In the genomic region with DNA sequence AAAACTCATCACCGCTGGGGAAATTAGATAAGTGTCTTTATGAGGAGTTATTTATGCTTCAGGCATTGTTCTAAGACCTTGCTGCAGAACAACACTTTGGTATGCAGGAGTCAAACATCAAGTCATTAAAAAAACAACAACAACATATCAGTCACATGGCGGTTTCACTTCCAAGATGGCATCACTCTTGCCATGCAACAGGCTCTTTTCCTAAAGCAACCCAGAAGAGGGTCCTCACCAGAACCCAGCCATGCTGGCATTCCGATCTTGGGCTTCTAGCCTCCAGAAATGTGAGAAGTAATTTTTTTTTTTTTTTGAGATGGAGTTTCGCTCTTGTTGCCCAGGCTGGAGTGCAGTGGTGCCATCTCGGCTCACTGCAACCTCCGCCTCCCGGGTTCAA, we compare ENCODE assay signal across 1 cellular context.
A peak's percentile ranks its signal among the peaks of the same experiment; 100 is the strongest.
TF ChIP-seq lines count a peak whose summit lies in the region.

No MANE protein-coding gene starts in this region.

TF ChIP-seq in K562, 482 proteins besides CTCF, POLR2A, EP300 and RAD21 (continued from another document):
- TF ChIP-seq, protein P1, sequence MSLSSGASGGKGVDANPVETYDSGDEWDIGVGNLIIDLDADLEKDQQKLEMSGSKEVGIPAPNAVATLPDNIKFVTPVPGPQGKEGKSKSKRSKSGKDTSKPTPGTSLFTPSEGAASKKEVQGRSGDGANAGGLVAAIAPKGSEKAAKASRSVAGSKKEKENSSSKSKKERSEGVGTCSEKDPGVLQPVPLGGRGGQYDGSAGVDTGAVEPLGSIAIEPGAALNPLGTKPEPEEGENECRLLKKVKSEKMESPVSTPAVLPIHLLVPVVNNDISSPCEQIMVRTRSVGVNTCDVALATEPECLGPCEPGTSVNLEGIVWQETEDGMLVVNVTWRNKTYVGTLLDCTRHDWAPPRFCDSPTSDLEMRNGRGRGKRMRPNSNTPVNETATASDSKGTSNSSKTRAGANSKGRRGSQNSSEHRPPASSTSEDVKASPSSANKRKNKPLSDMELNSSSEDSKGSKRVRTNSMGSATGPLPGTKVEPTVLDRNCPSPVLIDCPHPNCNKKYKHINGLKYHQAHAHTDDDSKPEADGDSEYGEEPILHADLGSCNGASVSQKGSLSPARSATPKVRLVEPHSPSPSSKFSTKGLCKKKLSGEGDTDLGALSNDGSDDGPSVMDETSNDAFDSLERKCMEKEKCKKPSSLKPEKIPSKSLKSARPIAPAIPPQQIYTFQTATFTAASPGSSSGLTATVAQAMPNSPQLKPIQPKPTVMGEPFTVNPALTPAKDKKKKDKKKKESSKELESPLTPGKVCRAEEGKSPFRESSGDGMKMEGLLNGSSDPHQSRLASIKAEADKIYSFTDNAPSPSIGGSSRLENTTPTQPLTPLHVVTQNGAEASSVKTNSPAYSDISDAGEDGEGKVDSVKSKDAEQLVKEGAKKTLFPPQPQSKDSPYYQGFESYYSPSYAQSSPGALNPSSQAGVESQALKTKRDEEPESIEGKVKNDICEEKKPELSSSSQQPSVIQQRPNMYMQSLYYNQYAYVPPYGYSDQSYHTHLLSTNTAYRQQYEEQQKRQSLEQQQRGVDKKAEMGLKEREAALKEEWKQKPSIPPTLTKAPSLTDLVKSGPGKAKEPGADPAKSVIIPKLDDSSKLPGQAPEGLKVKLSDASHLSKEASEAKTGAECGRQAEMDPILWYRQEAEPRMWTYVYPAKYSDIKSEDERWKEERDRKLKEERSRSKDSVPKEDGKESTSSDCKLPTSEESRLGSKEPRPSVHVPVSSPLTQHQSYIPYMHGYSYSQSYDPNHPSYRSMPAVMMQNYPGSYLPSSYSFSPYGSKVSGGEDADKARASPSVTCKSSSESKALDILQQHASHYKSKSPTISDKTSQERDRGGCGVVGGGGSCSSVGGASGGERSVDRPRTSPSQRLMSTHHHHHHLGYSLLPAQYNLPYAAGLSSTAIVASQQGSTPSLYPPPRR (CRISPR knock-in tag; IDR thresholded peaks at IDR 0.05; ENCODE audit: borderline replicate concordance): no peak
- TF ChIP-seq PHF8 (IDR thresholded peaks at IDR 0.05; ENCODE audit: borderline replicate concordance, low read length) (no peak), POLR3A (IDR thresholded peaks at IDR 0.05; ENCODE audit: borderline replicate concordance, extremely low read depth, insufficient read depth, insufficient read length) (no peak), FOXP4 (CRISPR knock-in tag; IDR thresholded peaks at IDR 0.05; ENCODE audit: borderline replicate concordance) (no peak), ZNF699 (CRISPR knock-in tag; IDR thresholded peaks at IDR 0.05; ENCODE audit: insufficient replicate concordance) (no peak), MXI1 (IDR thresholded peaks at IDR 0.05; ENCODE audit: low read depth, low read length) (no peak), RBM15 (IDR thresholded peaks at IDR 0.05; ENCODE audit: insufficient read depth, low read length) (no peak), DACH1 (IDR thresholded peaks at IDR 0.05; ENCODE audit: partially characterized antibody) (no peak), TRIM24 (IDR thresholded peaks at IDR 0.05) (no peak), MBD1 (CRISPR knock-in tag; IDR thresholded peaks at IDR 0.05) (no peak), ATF2 (CRISPR knock-in tag; IDR thresholded peaks at IDR 0.05) (no peak), GABPA (tag; conservative IDR thresholded peaks at IDR 0.05; ENCODE audit: low read depth) (no peak), ZC3H11A (IDR thresholded peaks at IDR 0.05; ENCODE audit: low read depth, low read length) (no peak), ZC3H4 (CRISPR knock-in tag; IDR thresholded peaks at IDR 0.05; ENCODE audit: borderline replicate concordance) (no peak), JUN (IDR thresholded peaks at IDR 0.05; ENCODE audit: borderline replicate concordance, low read depth, low read length) (no peak), JUN (CRISPR knock-in tag; IDR thresholded peaks at IDR 0.05; ENCODE audit: borderline replicate concordance) (no peak), TAF7 (tag; IDR thresholded peaks at IDR 0.05) (peak; percentile 16; the same call in 1 of the 2 replicates), ILK (tag; IDR thresholded peaks at IDR 0.05; ENCODE audit: borderline replicate concordance, low read depth) (no peak), ZNF140 (CRISPR knock-in tag; IDR thresholded peaks at IDR 0.05) (no peak), E2F6 (IDR thresholded peaks at IDR 0.05; ENCODE audit: borderline replicate concordance in 1 of 2, extremely low read depth in 1 of 2, insufficient read depth in 1 of 2, insufficient read length in 1 of 2, low read depth in 1 of 2, low read length in 1 of 2, poor library complexity in 1 of 2, severe bottlenecking in 1 of 2) (no peak), SRSF1 (IDR thresholded peaks at IDR 0.05; ENCODE audit: low read depth, low read length) (no peak), GTF2F1 (IDR thresholded peaks at IDR 0.05; ENCODE audit: low read depth, low read length) (no peak), TEAD1 (CRISPR knock-in tag; IDR thresholded peaks at IDR 0.05) (no peak), MBD2 (IDR thresholded peaks at IDR 0.05; ENCODE audit: borderline replicate concordance, low read depth) (no peak), CGGBP1 (CRISPR knock-in tag; IDR thresholded peaks at IDR 0.05) (no peak), BMI1 (IDR thresholded peaks at IDR 0.05; ENCODE audit: low read length) (no peak), TCFL5 (CRISPR knock-in tag; conservative IDR thresholded peaks at IDR 0.05) (no peak; the same call in 1 of the 2 replicates), UBTF (IDR thresholded peaks at IDR 0.05; ENCODE audit: borderline replicate concordance in 1 of 2, low read depth in 2 of 2, low read length in 2 of 2) (no peak), DMBX1 (CRISPR knock-in tag; IDR thresholded peaks at IDR 0.05; ENCODE audit: borderline replicate concordance) (peak; percentile 72; the same call in 1 of the 2 replicates), ZNF740 (CRISPR knock-in tag; IDR thresholded peaks at IDR 0.05) (no peak), ZNF740 (tag; IDR thresholded peaks at IDR 0.05) (0 out of 4 replicates have a peak, but pooled peaks of 1 of the 2 experiments have one; percentile 41)
- TF ChIP-seq, protein P2, sequence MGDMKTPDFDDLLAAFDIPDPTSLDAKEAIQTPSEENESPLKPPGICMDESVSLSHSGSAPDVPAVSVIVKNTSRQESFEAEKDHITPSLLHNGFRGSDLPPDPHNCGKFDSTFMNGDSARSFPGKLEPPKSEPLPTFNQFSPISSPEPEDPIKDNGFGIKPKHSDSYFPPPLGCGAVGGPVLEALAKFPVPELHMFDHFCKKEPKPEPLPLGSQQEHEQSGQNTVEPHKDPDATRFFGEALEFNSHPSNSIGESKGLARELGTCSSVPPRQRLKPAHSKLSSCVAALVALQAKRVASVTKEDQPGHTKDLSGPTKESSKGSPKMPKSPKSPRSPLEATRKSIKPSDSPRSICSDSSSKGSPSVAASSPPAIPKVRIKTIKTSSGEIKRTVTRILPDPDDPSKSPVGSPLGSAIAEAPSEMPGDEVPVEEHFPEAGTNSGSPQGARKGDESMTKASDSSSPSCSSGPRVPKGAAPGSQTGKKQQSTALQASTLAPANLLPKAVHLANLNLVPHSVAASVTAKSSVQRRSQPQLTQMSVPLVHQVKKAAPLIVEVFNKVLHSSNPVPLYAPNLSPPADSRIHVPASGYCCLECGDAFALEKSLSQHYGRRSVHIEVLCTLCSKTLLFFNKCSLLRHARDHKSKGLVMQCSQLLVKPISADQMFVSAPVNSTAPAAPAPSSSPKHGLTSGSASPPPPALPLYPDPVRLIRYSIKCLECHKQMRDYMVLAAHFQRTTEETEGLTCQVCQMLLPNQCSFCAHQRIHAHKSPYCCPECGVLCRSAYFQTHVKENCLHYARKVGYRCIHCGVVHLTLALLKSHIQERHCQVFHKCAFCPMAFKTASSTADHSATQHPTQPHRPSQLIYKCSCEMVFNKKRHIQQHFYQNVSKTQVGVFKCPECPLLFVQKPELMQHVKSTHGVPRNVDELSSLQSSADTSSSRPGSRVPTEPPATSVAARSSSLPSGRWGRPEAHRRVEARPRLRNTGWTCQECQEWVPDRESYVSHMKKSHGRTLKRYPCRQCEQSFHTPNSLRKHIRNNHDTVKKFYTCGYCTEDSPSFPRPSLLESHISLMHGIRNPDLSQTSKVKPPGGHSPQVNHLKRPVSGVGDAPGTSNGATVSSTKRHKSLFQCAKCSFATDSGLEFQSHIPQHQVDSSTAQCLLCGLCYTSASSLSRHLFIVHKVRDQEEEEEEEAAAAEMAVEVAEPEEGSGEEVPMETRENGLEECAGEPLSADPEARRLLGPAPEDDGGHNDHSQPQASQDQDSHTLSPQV (IDR thresholded peaks at IDR 0.05): peak; percentile 91
